ENCODE assay signal across 1 cellular context in the genomic region with DNA sequence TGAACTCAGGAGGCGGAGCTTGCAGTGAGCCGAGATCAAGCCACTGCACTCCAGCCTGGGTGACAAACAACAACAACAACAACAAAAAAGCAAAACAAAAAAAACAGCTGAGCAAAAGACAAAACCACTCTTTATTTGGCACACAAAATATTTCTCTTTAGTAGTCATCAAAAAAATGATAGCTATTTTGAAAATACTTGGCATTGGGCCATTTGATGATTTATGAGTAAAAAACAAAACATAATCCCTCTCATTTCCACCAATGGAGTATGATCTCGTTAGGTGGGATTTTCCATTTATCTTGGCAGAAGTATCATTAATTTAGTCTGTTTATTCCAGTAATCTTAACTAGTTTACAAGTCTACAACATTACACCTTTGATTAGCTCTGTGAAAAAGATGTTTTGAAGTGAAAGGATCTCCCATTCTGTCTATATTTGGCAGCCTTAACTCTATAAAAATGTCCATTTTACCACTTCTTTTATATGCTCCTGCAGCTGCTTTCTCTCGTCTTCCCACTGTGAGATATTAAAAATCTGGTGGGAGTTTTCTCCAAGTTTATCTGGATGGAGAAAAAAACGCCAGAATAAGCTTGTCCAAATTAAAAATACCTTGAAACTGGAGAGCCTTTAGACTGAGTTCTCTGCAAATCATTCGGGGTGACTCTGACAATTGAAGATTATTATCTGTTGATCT.
TF ChIP-seq lines count a peak whose summit lies in the region.

No MANE protein-coding gene starts in this region.

TF ChIP-seq in A549, 52 proteins besides CTCF, POLR2A, EP300 and RAD21 (continued from another document):
- no peak for TF ChIP-seq MYC (IDR thresholded peaks at IDR 0.05; ENCODE audit: borderline replicate concordance, low read length)
- TF ChIP-seq FOXS1 (CRISPR knock-in tag; IDR thresholded peaks at IDR 0.05): no peak
- TF ChIP-seq TP53 (CRISPR knock-in tag; IDR thresholded peaks at IDR 0.05): no peak
- TF ChIP-seq ATOH8 (CRISPR knock-in tag; IDR thresholded peaks at IDR 0.05; ENCODE audit: low read depth): no peak
- no peak for TF ChIP-seq HEYL (CRISPR knock-in tag; IDR thresholded peaks at IDR 0.05)
